9 cellular contexts compared by ENCODE assay signal in the genomic region with DNA sequence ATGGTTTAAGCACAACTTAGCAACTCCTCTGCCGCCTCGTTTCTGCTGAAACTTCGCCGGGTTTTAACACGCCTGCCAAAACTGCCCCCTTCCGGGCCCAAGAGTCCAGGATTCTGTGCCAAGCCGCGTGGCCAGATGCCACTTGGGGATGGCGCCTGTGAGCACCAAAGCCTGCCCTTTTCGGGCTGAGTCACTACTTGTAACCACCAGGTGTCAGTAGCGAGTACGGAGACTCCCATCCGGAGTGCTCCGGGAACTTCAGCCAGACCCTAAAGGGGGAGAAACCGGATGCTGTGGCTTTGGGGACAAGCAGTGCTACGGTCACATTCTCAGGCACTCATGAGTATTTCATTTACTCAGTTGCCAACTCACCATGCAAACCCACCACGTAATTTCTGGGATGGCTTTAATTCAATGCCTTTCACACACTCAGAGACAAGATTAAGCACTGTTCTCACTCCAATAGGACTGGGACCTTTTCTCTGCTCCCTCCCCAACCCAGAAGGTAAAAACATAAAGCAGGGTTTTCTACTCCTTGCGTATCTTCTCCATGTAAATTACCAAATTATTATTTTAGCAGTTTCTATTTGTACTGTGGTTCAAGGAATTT. TPM values are rescaled to one million over a fixed set of nuclear protein-coding genes. Genes with fewer than 3 reads are reported as not detected.
DNase-seq lines count a peak whose midpoint lies in the region; ATAC-seq and TF ChIP-seq lines count a peak whose summit lies in the region.
"Had no signal": no experiment of that assay in that cellular context is flagged by ENCODE, and none has a peak within 500 bp of the region (broad histone marks: within the 10 kb centered on the region; RNA-seq: fewer than 3 reads in every experiment).

No MANE protein-coding gene starts in this region.

- WGBS in gastroesophageal sphincter (ENCODE audit: low coverage in 1 of 2), 2 donors, result 3 to 9% methylated on average over 7 to 8 of the region's 18 CpGs
- WGBS in upper lobe of left lung, 2 donors, result 4 to 6% methylated on average over 12 to 18 of the region's 18 CpGs

- H3K27me3 Mint-ChIP-seq in CD4-positive, CD25-positive, alpha-beta regulatory T cell, result peaks cover 70% of the 10 kb centered on the region

- H3K27me3 ChIP-seq in CD4-positive, CD25-positive, alpha-beta regulatory T cell (ENCODE audit: control insufficient read depth, insufficient read depth, low read length), result peaks cover 29% of the 10 kb centered on the region
- no peaks in the 10 kb centered on the region for H3K27me3 ChIP-seq in gastroesophageal sphincter
- no peaks in the 10 kb centered on the region for H3K27me3 ChIP-seq in osteoblast (ENCODE audit: insufficient read depth, low read length)
- H3K27me3 ChIP-seq in upper lobe of left lung, result no peaks in the 10 kb centered on the region

- H3K4me1 ChIP-seq in CD4-positive, CD25-positive, alpha-beta regulatory T cell (ENCODE audit: control insufficient read depth, insufficient read depth, low read length, poor library complexity, severe bottlenecking), result peaks cover 18% of the 10 kb centered on the region
- peaks cover 15 to 81% (median 39%) of the 10 kb centered on the region in 3 donors for H3K4me1 ChIP-seq in gastroesophageal sphincter
- H3K4me1 ChIP-seq in osteoblast (ENCODE audit: insufficient read depth, low read length), result peaks cover 35% of the 10 kb centered on the region
- peaks cover 33 to 55% (median 43%) of the 10 kb centered on the region in 4 donors for H3K4me1 ChIP-seq in upper lobe of left lung

- peak; percentile 34 to 61 (median 53) for DNase-seq in CD4-positive, CD25-positive, alpha-beta regulatory T cell
- DNase-seq in GM19240 (ENCODE audit: insufficient read length, low spot score), result peak; percentile 71
- peak; percentile 90 for DNase-seq in RPMI7951 (ENCODE audit: low read depth)
- peak; percentile 79 for DNase-seq in activated effector memory CD4-positive, alpha-beta T cell treated with anti-CD3 and anti-CD28 coated beads, Interleukin-2, amount 50 U/mL, for 16 hours
- peak; percentile 93 for DNase-seq in osteoblast (ENCODE audit: insufficient read length, low spot score, missing footprints)
- DNase-seq in upper lobe of left lung, result peak; percentile 83 to 84

- H2AFZ ChIP-seq in osteoblast (ENCODE audit: low read length), result no peak overlapping the region

- peak overlapping the region; percentile 58 for H3K4me2 ChIP-seq in osteoblast (ENCODE audit: insufficient read depth, low read length)

- H3K4me3 ChIP-seq in CD4-positive, CD25-positive, alpha-beta regulatory T cell (ENCODE audit: low read depth, low read length), result no peak overlapping the region
- peak overlapping the region in 1 of 2 donors; percentile 70 for H3K4me3 ChIP-seq in gastroesophageal sphincter
- peak overlapping the region; percentile 14 for H3K4me3 ChIP-seq in osteoblast (ENCODE audit: insufficient read depth, low read length)
- H3K4me3 ChIP-seq in upper lobe of left lung, result peak overlapping the region in 2 of 4 donors; percentile 25 to 71

- TF ChIP-seq EP300 in gastroesophageal sphincter (IDR thresholded peaks at IDR 0.05) (no peak), upper lobe of left lung (IDR thresholded peaks at IDR 0.05) (peak in 1 of 4 donors; percentile 77)

- H3K4me1 Mint-ChIP-seq in CD4-positive, CD25-positive, alpha-beta regulatory T cell, result peaks cover 0 to 24% (median 16%) of the 10 kb centered on the region in 4 donors

- H4K20me1 ChIP-seq in osteoblast (ENCODE audit: insufficient read depth, low read length), result peaks cover 54% of the 10 kb centered on the region

- H3K79me2 ChIP-seq in osteoblast (ENCODE audit: insufficient read depth, low read length), result peaks cover 85% of the 10 kb centered on the region

- no peaks in the 10 kb centered on the region for H3K36me3 ChIP-seq in CD4-positive, CD25-positive, alpha-beta regulatory T cell (ENCODE audit: control insufficient read depth, insufficient read depth, low read length)
- peaks cover 0 to 70% of the 10 kb centered on the region in 2 donors for H3K36me3 ChIP-seq in gastroesophageal sphincter
- peaks cover 50% of the 10 kb centered on the region for H3K36me3 ChIP-seq in osteoblast (ENCODE audit: insufficient read depth, low read length)
- H3K36me3 ChIP-seq in upper lobe of left lung, result peaks cover 7 to 60% (median 18%) of the 10 kb centered on the region in 4 donors

- H3K36me3 Mint-ChIP-seq in CD4-positive, CD25-positive, alpha-beta regulatory T cell, result no peaks in the 10 kb centered on the region

- no peak for TF ChIP-seq POLR2A in gastroesophageal sphincter (IDR thresholded peaks at IDR 0.05)
- TF ChIP-seq POLR2A in upper lobe of left lung (IDR thresholded peaks at IDR 0.05), result no peak

- H3K27ac Mint-ChIP-seq in CD4-positive, CD25-positive, alpha-beta regulatory T cell, result no peak overlapping the region
- H3K27ac Mint-ChIP-seq: dendritic cell treated with granulocyte-macrophage colony-stimulating factor and Interleukin-4, amounts not matched to agents 40 ng/mL and 50 ng/mL, for 4 days had no signal

- no peak overlapping the region for H3K27ac ChIP-seq in CD4-positive, CD25-positive, alpha-beta regulatory T cell (ENCODE audit: insufficient read depth, low read length, poor library complexity, severe bottlenecking)
- H3K27ac ChIP-seq in gastroesophageal sphincter (peak overlapping the region in 3 of 4 donors; percentile 61 to 98 (median 96)), osteoblast (ENCODE audit: low read depth, low read length) (peak overlapping the region; percentile 31), upper lobe of left lung (peak overlapping the region in 3 of 4 donors; percentile 46 to 90 (median 63))

- H3K9me3 Mint-ChIP-seq in CD4-positive, CD25-positive, alpha-beta regulatory T cell, result peaks cover 0 to 2% (median 0%) of the 10 kb centered on the region in 7 donors
- H3K9me3 Mint-ChIP-seq: dendritic cell treated with granulocyte-macrophage colony-stimulating factor and Interleukin-4, amounts not matched to agents 40 ng/mL and 50 ng/mL, for 4 days had no signal

- H3K4me3 Mint-ChIP-seq in CD4-positive, CD25-positive, alpha-beta regulatory T cell, result peak overlapping the region in 1 of 4 donors; percentile 76
- H3K4me3 Mint-ChIP-seq: dendritic cell treated with granulocyte-macrophage colony-stimulating factor and Interleukin-4, amounts not matched to agents 40 ng/mL and 50 ng/mL, for 4 days had no signal

- ATAC-seq in CD4-positive, CD25-positive, alpha-beta regulatory T cell (ENCODE audit: low read depth in 2 of 2), result peak; percentile 45 to 55
- ATAC-seq in HG03558 (IDR thresholded peaks at IDR 0.05; ENCODE audit: extremely low read depth, unreplicated experiment), result peak; percentile 69
- ATAC-seq in gastroesophageal sphincter, result peak; percentile 32
- peak; percentile 64 for ATAC-seq in upper lobe of left lung (ENCODE audit: low FRiP score in 2 of 2)

- peak; percentile 79 to 96 (median 88) for TF ChIP-seq CTCF in gastroesophageal sphincter (IDR thresholded peaks at IDR 0.05)
- TF ChIP-seq CTCF in osteoblast (IDR thresholded peaks at IDR 0.05; ENCODE audit: extremely low read depth, low read depth, low read length), result peak; percentile 94
- peak; percentile 69 to 87 (median 84) for TF ChIP-seq CTCF in upper lobe of left lung (IDR thresholded peaks at IDR 0.05)

- H3K9me3 ChIP-seq in CD4-positive, CD25-positive, alpha-beta regulatory T cell (ENCODE audit: control insufficient read depth in 2 of 2, low read length in 2 of 2), result no peaks in the 10 kb centered on the region
- H3K9me3 ChIP-seq in gastroesophageal sphincter (no peaks in the 10 kb centered on the region), osteoblast (ENCODE audit: low read depth, low read length) (no peaks in the 10 kb centered on the region), upper lobe of left lung (no peaks in the 10 kb centered on the region)

RNA-seq across cellular contexts. Expression of a gene that starts 7.7 kb away (rescaled TPM):
- not detected for total RNA-seq in CD4-positive, CD25-positive, alpha-beta regulatory T cell
- polyA plus RNA-seq in CD4-positive, CD25-positive, alpha-beta regulatory T cell, result not detected
- total RNA-seq in RPMI7951 (2014; rRNA removed; shearing (Covaris generic)), result 62.1 and 64.6 TPM in 2 replicates
- total RNA-seq in gastroesophageal sphincter (100 to 1,000 TPM; 145 to 268 (median 242) TPM), osteoblast (151 and 163 TPM in 2 replicates), upper lobe of left lung (100 to 1,000 TPM in 3 of 6 donors, 10 to 100 TPM in 3; 49.7 to 179 (median 105) TPM)

Comparison
In these comparisons a context has a peak if more than half of its experiments do, and no peak if none do; other contexts are left out.
1. RNA of a gene that starts 7.7 kb away (total RNA-seq): 145 to 268 TPM in gastroesophageal sphincter, 151 to 163 TPM in osteoblast, 49.7 to 179 TPM in upper lobe of left lung and 62.1 to 64.6 TPM in RPMI7951; not detected in CD4-positive, CD25-positive, alpha-beta regulatory T cell (single experiment); every median in the first group is over 10 times any median in the second.
2. Peak in every context shown above with its lines, with median percentiles within 50 percentile points of each other: ATAC-seq, DNase-seq and CTCF ChIP-seq.